In the genomic region with DNA sequence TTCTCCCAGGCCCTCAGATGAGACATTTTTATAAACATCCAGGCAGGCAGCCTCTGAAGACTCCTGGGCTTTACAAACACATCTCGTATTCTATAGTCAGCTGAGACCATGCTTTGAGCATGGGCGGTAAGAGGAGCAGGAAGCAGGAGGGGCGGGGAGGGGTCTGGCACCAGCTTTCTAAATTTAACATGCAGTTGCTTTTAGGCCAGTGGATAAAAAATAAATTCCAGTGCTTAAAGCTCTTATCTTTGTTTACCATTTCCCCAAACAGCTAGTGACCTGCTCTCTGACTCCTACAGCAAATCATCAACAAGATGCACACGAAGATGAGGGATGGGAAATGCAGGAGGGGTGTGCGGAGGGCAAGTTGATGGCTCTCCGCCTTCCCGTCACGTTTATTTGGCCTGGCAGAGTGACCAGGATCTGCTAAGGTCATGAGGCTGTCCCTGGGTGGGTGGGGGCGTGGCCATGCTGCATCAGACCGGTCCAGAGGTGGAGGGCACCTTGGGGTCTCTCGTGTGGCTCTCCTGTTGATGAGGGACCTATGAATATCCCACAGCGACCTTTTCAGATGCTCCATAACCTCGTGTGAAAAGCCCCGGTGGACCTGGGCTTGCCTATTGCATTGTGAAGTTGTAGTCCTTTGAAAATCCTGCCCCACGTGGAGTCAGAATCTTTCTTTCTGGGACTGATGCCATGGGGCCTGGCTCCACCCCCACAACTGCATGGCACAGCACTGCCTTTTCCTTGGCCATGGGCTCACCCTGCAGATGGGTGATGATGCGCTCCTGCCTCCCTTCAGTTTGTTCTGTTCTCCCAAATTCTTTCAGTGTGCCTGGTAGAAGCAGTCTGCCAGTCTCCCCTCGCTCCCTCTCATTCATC, we compare ENCODE assay signal across 10 cellular contexts.
A peak's percentile ranks its signal among the peaks of the same experiment; 100 is the strongest.
DNase-seq lines count a peak whose midpoint lies in the region; ATAC-seq and TF ChIP-seq lines count a peak whose summit lies in the region.
"Had no signal": no experiment of that assay in that cellular context is flagged by ENCODE, and none has a peak within 500 bp of the region (broad histone marks: within the 10 kb centered on the region; RNA-seq: fewer than 3 reads in every experiment).

No MANE protein-coding gene starts in this region.

- peak in 3 of 9 donors; percentile 16 to 26 (median 21) for TF ChIP-seq CTCF in heart right ventricle (IDR thresholded peaks at IDR 0.05)
- no peak for TF ChIP-seq CTCF in Calu3 (IDR thresholded peaks at IDR 0.05; ENCODE audit: unreplicated experiment)

- BruUV-seq in Calu3 (replicated peaks; lab: Mats Ljungman, UMichigan): no TSS peak

- H3K27me3 Mint-ChIP-seq in Calu3 (ENCODE audit: unreplicated experiment): no peaks in the 10 kb centered on the region
- H3K27me3 Mint-ChIP-seq: activated B cell treated with CpG ODN at 0.5 μM for 24 hours had no signal

- H3K27ac Mint-ChIP-seq in Calu3 (ENCODE audit: unreplicated experiment): no peak overlapping the region
- H3K27ac Mint-ChIP-seq: activated B cell treated with CpG ODN at 0.5 μM for 24 hours had no signal

- H3K27me3 ChIP-seq in heart right ventricle: no peaks in the 10 kb centered on the region
- H3K27me3 ChIP-seq in effector memory CD4-positive, alpha-beta T cell (replicated peaks; ENCODE audit: control insufficient read depth, insufficient read depth, low read length, poor library complexity, severe bottlenecking): no peaks in the 10 kb centered on the region

- no peaks in the 10 kb centered on the region for H3K9me3 Mint-ChIP-seq in Calu3 (ENCODE audit: low read depth, unreplicated experiment)
- H3K9me3 Mint-ChIP-seq: activated B cell treated with CpG ODN at 0.5 μM for 24 hours had no signal

- intact Hi-C loops in heart right ventricle (cut with DNase I): loop anchor here in 4 of 10 donors (5.0 to 10.0 kb wide), 5 partner anchors 113 to 498 kb away; a partner anchor contains a TSS
- intact Hi-C loops in Calu3 (cut with micrococcal nuclease; ENCODE audit: unreplicated experiment): loop anchor here (5.0 kb wide), 1 partner anchor 153 kb away; no protein-coding TSS in a partner anchor

- CTCF ChIA-PET in Calu3 (lab: Charles Lee): interaction anchor here (0.6 kb wide), 1 partner anchor 97 kb away, joined by 3 read pairs; no protein-coding TSS in a partner anchor

- no peaks in the 10 kb centered on the region for H3K4me1 Mint-ChIP-seq in Calu3 (ENCODE audit: low read depth, unreplicated experiment)

- H3K4me1 ChIP-seq in heart right ventricle: peaks cover 0 to 9% (median 0%) of the 10 kb centered on the region in 9 donors
- no peaks in the 10 kb centered on the region for H3K4me1 ChIP-seq in effector memory CD4-positive, alpha-beta T cell (ENCODE audit: control insufficient read depth, insufficient read depth, low read length, poor library complexity, severe bottlenecking)

- H3K36me3 Mint-ChIP-seq in Calu3 (ENCODE audit: insufficient read depth, unreplicated experiment): no peaks in the 10 kb centered on the region

- no peak overlapping the region for H3K4me3 ChIP-seq in heart right ventricle
- no peak overlapping the region for H3K4me3 ChIP-seq in effector memory CD4-positive, alpha-beta T cell (ENCODE audit: insufficient read depth, low read depth, low read length, poor library complexity, severe bottlenecking)

- no peaks in the 10 kb centered on the region for H3K9me3 ChIP-seq in heart right ventricle
- no peaks in the 10 kb centered on the region for H3K9me3 ChIP-seq in effector memory CD4-positive, alpha-beta T cell (ENCODE audit: control insufficient read depth, low read length)

- H3K27ac ChIP-seq in angular gyrus (ENCODE audit: low read depth, low read length) (peak overlapping the region; percentile 95), heart right ventricle (no peak overlapping the region)
- H3K27ac ChIP-seq in effector memory CD4-positive, alpha-beta T cell (ENCODE audit: insufficient read depth, low read length, poor library complexity, severe bottlenecking): no peak overlapping the region

- H3K36me3 ChIP-seq in heart right ventricle: no peaks in the 10 kb centered on the region
- H3K36me3 ChIP-seq in effector memory CD4-positive, alpha-beta T cell (ENCODE audit: control insufficient read depth, insufficient read depth, low read length): no peaks in the 10 kb centered on the region

- ATAC-seq in heart right ventricle (peak; percentile 61 to 93 (median 84)), HG02678 (IDR thresholded peaks at IDR 0.05; ENCODE audit: unreplicated experiment) (no peak)

- 43 to 51% methylated on average over 17 of the region's 17 CpGs for WGBS in heart right ventricle, 2 donors

- no peak overlapping the region for H3K4me3 Mint-ChIP-seq in Calu3 (ENCODE audit: low read depth, unreplicated experiment)
- H3K4me3 Mint-ChIP-seq: activated B cell treated with CpG ODN at 0.5 μM for 24 hours had no signal

- DNase-seq in H4 (ENCODE audit: low spot score): peak; percentile 84
- DNase-seq in heart right ventricle: peak; percentile 35 to 57
- DNase-seq in retina: peak; percentile 53
- no peak for DNase-seq in Calu3
- no peak for DNase-seq in NCI-H1092 treated with DMSO at 0.1 percent for 48 hours (lab: John Stamatoyannopoulos, UW)
- no peak for DNase-seq in effector memory CD4-positive, alpha-beta T cell
- DNase-seq: activated B cell treated with CpG ODN at 0.5 μM for 24 hours, Karpas-422 had no signal

Comparison
In these comparisons a context has a peak if more than half of its experiments do, and no peak if none do; other contexts are left out.
1. DNase-seq: peak in H4 (single experiment), heart right ventricle (2 of 2) and retina (single experiment); none in Calu3 (single experiment), NCI-H1092 treated with DMSO at 0.1 percent for 48 hours (single experiment) and effector memory CD4-positive, alpha-beta T cell (0 of 3).